Comparison of ENCODE assay signal across 37 cellular contexts in genomic region chr18:31354990-31355389, GRCh38. TPM values are rescaled to one million over a fixed set of nuclear protein-coding genes. Genes with fewer than 3 reads are reported as not detected.
"Had no signal": no experiment of that assay in that cellular context is flagged by ENCODE, and none has a peak within 500 bp of the region (broad histone marks: within the 10 kb centered on the region; RNA-seq: fewer than 3 reads in every experiment).

No MANE protein-coding gene starts in this region.

- DNase-seq: activated B cell treated with CpG ODN at 0.5 μM for 24 hours; activated CD4-positive, alpha-beta memory T cell treated with anti-CD3 and anti-CD28 coated beads, Interleukin-2, amount 10 ng/mL, durations not matched to agents 7 days and 5 days; activated CD4-positive, alpha-beta T cell treated with anti-CD3 and anti-CD28 coated beads for 4 hours; activated CD4-positive, alpha-beta T cell treated with anti-CD3 and anti-CD28 coated beads, Interleukin-2, amount 10 ng/mL, durations not matched to agents 24 days and 14 days; activated CD4-positive, alpha-beta T cell treated with anti-CD3 and anti-CD28 coated beads, Interleukin-2, amount 50 U/mL, for 1 hour; activated CD4-positive, alpha-beta T cell treated with anti-CD3 and anti-CD28 coated beads, Interleukin-2, amount 50 U/mL, for 48 hours; activated CD4-positive, CD25-positive, alpha-beta regulatory T cell treated with anti-CD3 and anti-CD28 coated beads, Interleukin-2, amount 50 U/mL, for 72 hours; activated CD8-positive, alpha-beta memory T cell treated with anti-CD3 and anti-CD28 coated beads for 24 hours; activated CD8-positive, alpha-beta memory T cell treated with anti-CD3 and anti-CD28 coated beads, Interleukin-2, amount 10 ng/mL, durations not matched to agents 7 days and 5 days; activated CD8-positive, alpha-beta memory T cell treated with anti-CD3 and anti-CD28 coated beads, Interleukin-2, amount 50 U/mL, for 48 hours; activated CD8-positive, alpha-beta T cell treated with anti-CD3 and anti-CD28 coated beads, Interleukin-2, amount 10 ng/mL, durations not matched to agents 7 days and 5 days; activated effector memory CD4-positive, alpha-beta T cell treated with Interleukin-2 at 50 U/mL for 16 hours; activated gamma-delta T cell; activated naive CD4-positive, alpha-beta T cell treated with anti-CD3 and anti-CD28 coated beads, Interleukin-2, amount 10 ng/mL, durations not matched to agents 7 days and 5 days; activated naive CD4-positive, alpha-beta T cell treated with Interleukin-2 at 50 U/mL for 16 hours; activated naive CD8-positive, alpha-beta T cell treated with anti-CD3 and anti-CD28 coated beads, Interleukin-2, amount 10 ng/mL, durations not matched to agents 7 days and 5 days; activated naive CD8-positive, alpha-beta T cell treated with anti-CD3 and anti-CD28 coated beads, Interleukin-2, amount 50 U/mL, for 24 hours; activated T-cell treated with anti-CD3 and anti-CD28 coated beads, Interleukin-2, amount 50 U/mL, for 24 hours; activated T-cell treated with anti-CD3 and anti-CD28 coated beads, Interleukin-2, amount 50 U/mL, for 48 hours; amygdala; anterior cingulate cortex; caudate nucleus; cerebellar nuclear complex; T-helper 1 cell; T-helper 2 cell; T-helper 9 cell had no signal

- H3K36me3 ChIP-seq: ascending aorta, cardiac muscle cell had no signal

- ATAC-seq: activated CD8-positive, alpha-beta memory T cell treated with anti-CD3 and anti-CD28 coated beads, Interleukin-2, amount 10 ng/mL, durations not matched to agents 7 days and 5 days; activated CD8-positive, alpha-beta T cell treated with anti-CD3 and anti-CD28 coated beads, Interleukin-2, amount 10 ng/mL, durations not matched to agents 7 days and 5 days; activated naive CD8-positive, alpha-beta T cell treated with anti-CD3 and anti-CD28 coated beads, Interleukin-2, amount 50 U/mL, for 24 hours had no signal

- H3K27ac Mint-ChIP-seq: activated B cell treated with CpG ODN at 0.5 μM for 24 hours; activated CD4-positive, alpha-beta memory T cell treated with anti-CD3 and anti-CD28 coated beads, Interleukin-2, amount 10 ng/mL, durations not matched to agents 7 days and 5 days; activated CD4-positive, alpha-beta T cell treated with anti-CD3 and anti-CD28 coated beads, Interleukin-2, amount 10 ng/mL, durations not matched to agents 24 days and 14 days; activated CD8-positive, alpha-beta memory T cell treated with anti-CD3 and anti-CD28 coated beads, Interleukin-2, amount 10 ng/mL, durations not matched to agents 7 days and 5 days; activated CD8-positive, alpha-beta T cell treated with anti-CD3 and anti-CD28 coated beads, Interleukin-2, amount 10 ng/mL, durations not matched to agents 7 days and 5 days; activated naive CD4-positive, alpha-beta T cell treated with anti-CD3 and anti-CD28 coated beads, Interleukin-2, amount 10 ng/mL, durations not matched to agents 7 days and 5 days; activated naive CD4-positive, alpha-beta T cell treated with anti-CD3 and anti-CD28 coated beads, Interleukin-2, amount 50 U/mL, for 24 hours; activated naive CD8-positive, alpha-beta T cell; activated naive CD8-positive, alpha-beta T cell treated with anti-CD3 and anti-CD28 coated beads, Interleukin-2, amount 10 ng/mL, durations not matched to agents 7 days and 5 days; activated naive CD8-positive, alpha-beta T cell treated with anti-CD3 and anti-CD28 coated beads, Interleukin-2, amount 50 U/mL, for 24 hours; activated T-cell treated with anti-CD3 and anti-CD28 coated beads, Interleukin-2, amount 50 U/mL, for 24 hours; activated T-helper 2 cell treated with anti-CD3 and anti-CD28 coated beads, Interferon-gamma antibody, Interleukin-2, Interleukin-4, amounts not matched to agents 10 μg/mL and 5 μg/mL and 100 μg/mL, durations not matched to agents 14 hours and 24 hours and 36 hours; brain; T-helper 1 cell treated with Interleukin-12 subunit alpha and Interleukin-12 subunit beta and Interleukin-4 antibody, amounts not matched to agents 30 μg/mL and 1 μg/mL, for 36 hours; T-helper 2 cell treated with Interferon-gamma antibody and Interleukin-4, amounts not matched to agents 5 μg/mL and 100 μg/mL, for 36 hours had no signal

- H3K27me3 Mint-ChIP-seq: activated B cell treated with CpG ODN at 0.5 μM for 24 hours; activated CD4-positive, alpha-beta memory T cell treated with anti-CD3 and anti-CD28 coated beads, Interleukin-2, amount 10 ng/mL, durations not matched to agents 7 days and 5 days; activated CD4-positive, alpha-beta T cell treated with anti-CD3 and anti-CD28 coated beads, Interleukin-2, amount 10 ng/mL, durations not matched to agents 24 days and 14 days; activated CD8-positive, alpha-beta memory T cell treated with anti-CD3 and anti-CD28 coated beads, Interleukin-2, amount 10 ng/mL, durations not matched to agents 7 days and 5 days; activated naive CD4-positive, alpha-beta T cell treated with anti-CD3 and anti-CD28 coated beads, Interleukin-2, amount 10 ng/mL, durations not matched to agents 7 days and 5 days; activated naive CD4-positive, alpha-beta T cell treated with anti-CD3 and anti-CD28 coated beads, Interleukin-2, amount 50 U/mL, for 24 hours; activated naive CD8-positive, alpha-beta T cell; activated naive CD8-positive, alpha-beta T cell treated with anti-CD3 and anti-CD28 coated beads, Interleukin-2, amount 10 ng/mL, durations not matched to agents 7 days and 5 days; activated naive CD8-positive, alpha-beta T cell treated with anti-CD3 and anti-CD28 coated beads, Interleukin-2, amount 50 U/mL, for 24 hours; activated T-cell treated with anti-CD3 and anti-CD28 coated beads, Interleukin-2, amount 50 U/mL, for 24 hours; central memory CD8-positive, alpha-beta T cell had no signal

- H3K4me1 ChIP-seq: ascending aorta had no signal

- H3K4me3 ChIP-seq: ascending aorta, cardiac muscle cell had no signal

- H3K27me3 ChIP-seq: ascending aorta, cardiac muscle cell had no signal

- H3K4me3 Mint-ChIP-seq: activated B cell treated with CpG ODN at 0.5 μM for 24 hours; activated CD4-positive, alpha-beta memory T cell treated with anti-CD3 and anti-CD28 coated beads, Interleukin-2, amount 10 ng/mL, durations not matched to agents 7 days and 5 days; activated CD4-positive, alpha-beta T cell treated with anti-CD3 and anti-CD28 coated beads, Interleukin-2, amount 10 ng/mL, durations not matched to agents 24 days and 14 days; activated CD8-positive, alpha-beta memory T cell treated with anti-CD3 and anti-CD28 coated beads, Interleukin-2, amount 10 ng/mL, durations not matched to agents 7 days and 5 days; activated CD8-positive, alpha-beta T cell treated with anti-CD3 and anti-CD28 coated beads, Interleukin-2, amount 10 ng/mL, durations not matched to agents 7 days and 5 days; activated naive CD4-positive, alpha-beta T cell treated with anti-CD3 and anti-CD28 coated beads, Interleukin-2, amount 10 ng/mL, durations not matched to agents 7 days and 5 days; activated naive CD4-positive, alpha-beta T cell treated with anti-CD3 and anti-CD28 coated beads, Interleukin-2, amount 50 U/mL, for 24 hours; activated naive CD8-positive, alpha-beta T cell; activated naive CD8-positive, alpha-beta T cell treated with anti-CD3 and anti-CD28 coated beads, Interleukin-2, amount 10 ng/mL, durations not matched to agents 7 days and 5 days; activated naive CD8-positive, alpha-beta T cell treated with anti-CD3 and anti-CD28 coated beads, Interleukin-2, amount 50 U/mL, for 24 hours; activated T-cell treated with anti-CD3 and anti-CD28 coated beads, Interleukin-2, amount 50 U/mL, for 24 hours; brain; central memory CD8-positive, alpha-beta T cell; T-helper 1 cell treated with Interleukin-12 subunit alpha and Interleukin-12 subunit beta and Interleukin-4 antibody, amounts not matched to agents 30 μg/mL and 1 μg/mL, for 36 hours; T-helper 2 cell treated with Interferon-gamma antibody and Interleukin-4, amounts not matched to agents 5 μg/mL and 100 μg/mL, for 36 hours had no signal

- H3K4me1 Mint-ChIP-seq: activated B cell treated with CpG ODN at 0.5 μM for 24 hours; activated CD4-positive, alpha-beta memory T cell treated with anti-CD3 and anti-CD28 coated beads, Interleukin-2, amount 10 ng/mL, durations not matched to agents 7 days and 5 days; activated CD4-positive, alpha-beta T cell treated with anti-CD3 and anti-CD28 coated beads, Interleukin-2, amount 10 ng/mL, durations not matched to agents 24 days and 14 days; activated CD8-positive, alpha-beta memory T cell treated with anti-CD3 and anti-CD28 coated beads, Interleukin-2, amount 10 ng/mL, durations not matched to agents 7 days and 5 days; activated naive CD4-positive, alpha-beta T cell treated with anti-CD3 and anti-CD28 coated beads, Interleukin-2, amount 10 ng/mL, durations not matched to agents 7 days and 5 days; activated naive CD4-positive, alpha-beta T cell treated with anti-CD3 and anti-CD28 coated beads, Interleukin-2, amount 50 U/mL, for 24 hours; activated naive CD8-positive, alpha-beta T cell treated with anti-CD3 and anti-CD28 coated beads, Interleukin-2, amount 10 ng/mL, durations not matched to agents 7 days and 5 days; activated naive CD8-positive, alpha-beta T cell treated with anti-CD3 and anti-CD28 coated beads, Interleukin-2, amount 50 U/mL, for 24 hours; brain; central memory CD8-positive, alpha-beta T cell had no signal

- H3K9me3 ChIP-seq: ascending aorta had no signal

- H3K27ac ChIP-seq: ascending aorta, cardiac muscle cell, VCaP had no signal

- H3K9me3 Mint-ChIP-seq: activated B cell treated with CpG ODN at 0.5 μM for 24 hours; activated CD4-positive, alpha-beta T cell treated with anti-CD3 and anti-CD28 coated beads, Interleukin-2, amount 10 ng/mL, durations not matched to agents 24 days and 14 days; activated naive CD4-positive, alpha-beta T cell treated with anti-CD3 and anti-CD28 coated beads, Interleukin-2, amount 50 U/mL, for 24 hours; activated naive CD8-positive, alpha-beta T cell treated with anti-CD3 and anti-CD28 coated beads, Interleukin-2, amount 50 U/mL, for 24 hours; activated T-cell treated with anti-CD3 and anti-CD28 coated beads, Interleukin-2, amount 50 U/mL, for 24 hours; central memory CD8-positive, alpha-beta T cell had no signal

RNA-seq across cellular contexts. Expression of gene DSG4, which starts 21.6 kb away (rescaled TPM):
- total RNA-seq: activated B cell treated with CpG ODN at 0.5 μM for 24 hours; activated CD4-positive, alpha-beta memory T cell treated with anti-CD3 and anti-CD28 coated beads, Interleukin-2, amount 10 ng/mL, durations not matched to agents 7 days and 5 days; activated CD4-positive, alpha-beta T cell treated with anti-CD3 and anti-CD28 coated beads, Interleukin-2, amount 10 ng/mL, durations not matched to agents 24 days and 14 days; activated CD8-positive, alpha-beta memory T cell treated with anti-CD3 and anti-CD28 coated beads, Interleukin-2, amount 10 ng/mL, durations not matched to agents 7 days and 5 days; activated CD8-positive, alpha-beta T cell treated with anti-CD3 and anti-CD28 coated beads, Interleukin-2, amount 10 ng/mL, durations not matched to agents 7 days and 5 days; activated naive CD8-positive, alpha-beta T cell treated with anti-CD3 and anti-CD28 coated beads, Interleukin-2, amount 10 ng/mL, durations not matched to agents 7 days and 5 days; activated T-helper 2 cell treated with anti-CD3 and anti-CD28 coated beads, Interferon-gamma antibody, Interleukin-2, Interleukin-4, amounts not matched to agents 10 μg/mL and 5 μg/mL and 100 μg/mL, durations not matched to agents 14 hours and 24 hours and 36 hours; ascending aorta; bronchial epithelial cell; cardiac muscle cell had no signal
- polyA plus RNA-seq: cardiac muscle cell had no signal

RNA-seq across cellular contexts. Expression of gene DSG1, which starts 37.0 kb away (rescaled TPM):
- total RNA-seq: activated B cell treated with CpG ODN at 0.5 μM for 24 hours; activated CD4-positive, alpha-beta memory T cell treated with anti-CD3 and anti-CD28 coated beads, Interleukin-2, amount 10 ng/mL, durations not matched to agents 7 days and 5 days; activated CD4-positive, alpha-beta T cell treated with anti-CD3 and anti-CD28 coated beads, Interleukin-2, amount 10 ng/mL, durations not matched to agents 24 days and 14 days; activated CD8-positive, alpha-beta memory T cell treated with anti-CD3 and anti-CD28 coated beads, Interleukin-2, amount 10 ng/mL, durations not matched to agents 7 days and 5 days; activated CD8-positive, alpha-beta T cell treated with anti-CD3 and anti-CD28 coated beads, Interleukin-2, amount 10 ng/mL, durations not matched to agents 7 days and 5 days; activated naive CD8-positive, alpha-beta T cell treated with anti-CD3 and anti-CD28 coated beads, Interleukin-2, amount 10 ng/mL, durations not matched to agents 7 days and 5 days; activated T-helper 2 cell treated with anti-CD3 and anti-CD28 coated beads, Interferon-gamma antibody, Interleukin-2, Interleukin-4, amounts not matched to agents 10 μg/mL and 5 μg/mL and 100 μg/mL, durations not matched to agents 14 hours and 24 hours and 36 hours; ascending aorta; cardiac muscle cell had no signal
- polyA plus RNA-seq: cardiac muscle cell had no signal
